Comparison of ENCODE assay signal across 30 cellular contexts in the genomic region with DNA sequence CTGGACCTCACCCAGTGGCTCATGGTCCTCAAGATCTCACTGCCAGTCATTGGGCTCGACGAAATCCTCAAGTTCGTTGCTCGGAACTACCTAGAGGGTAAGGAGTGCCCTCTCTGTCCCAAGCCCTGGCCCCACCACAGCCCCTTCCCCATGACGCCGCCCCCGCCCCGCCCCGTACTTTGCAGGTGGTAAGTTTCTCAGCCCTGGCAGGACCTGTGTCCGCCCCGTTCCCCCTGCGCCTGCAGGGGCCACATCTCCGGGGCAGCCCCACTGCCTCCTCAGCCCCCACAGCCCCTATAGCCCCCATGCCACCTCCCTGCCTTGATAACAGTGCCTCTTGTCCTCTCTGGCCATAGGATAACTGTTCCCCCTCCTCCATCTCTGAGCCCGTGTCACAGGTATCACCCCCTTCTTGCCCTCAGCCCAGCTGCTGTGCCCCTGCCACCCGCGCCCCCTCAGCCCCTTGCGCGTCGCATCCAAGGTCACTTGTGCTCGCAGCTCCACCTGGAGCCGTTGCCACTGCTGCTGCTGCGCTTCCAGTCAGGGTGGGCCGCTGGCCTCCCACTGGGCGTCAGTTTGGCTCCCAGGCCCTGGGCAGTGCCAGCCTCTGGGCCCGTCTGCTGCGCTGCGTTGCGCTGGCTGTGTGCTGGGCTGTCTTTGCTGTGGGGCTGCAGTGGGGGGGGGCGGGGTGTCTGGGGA. TPM values are rescaled to one million over a fixed set of nuclear protein-coding genes. Genes with fewer than 3 reads are reported as not detected.
"Had no signal": no experiment of that assay in that cellular context is flagged by ENCODE, and none has a peak within 500 bp of the region (broad histone marks: within the 10 kb centered on the region; RNA-seq: fewer than 3 reads in every experiment).

No MANE protein-coding gene starts in this region.

- H3K9me3 ChIP-seq: esophagus muscularis mucosa, gastrocnemius medialis, neutrophil, ovary, psoas muscle, right atrium auricular region, stomach, suprapubic skin, tibial nerve had no signal

- H3K9me3 Mint-ChIP-seq: activated naive CD8-positive, alpha-beta T cell treated with anti-CD3 and anti-CD28 coated beads for 36 hours; activated T-cell treated with anti-CD3 and anti-CD28 coated beads, Interleukin-2, amount 50 U/mL, for 24 hours; activated T-helper 17 cell treated with anti-CD3 and anti-CD28 coated beads, Interleukin-2, amount 50 U/mL, for 72 hours; central memory CD8-positive, alpha-beta T cell; effector memory CD8-positive, alpha-beta T cell; mesothelial cell of epicardium; natural killer cell treated with Interleukin-12 subunit alpha and Interleukin-12 subunit beta and Interleukin-15 and Interleukin-18, amount 100 ng/mL, for 72 hours; WTC11 had no signal

- H3K36me3 Mint-ChIP-seq: activated naive CD8-positive, alpha-beta T cell treated with anti-CD3 and anti-CD28 coated beads for 36 hours; mesothelial cell of epicardium; natural killer cell treated with Interleukin-12 subunit alpha and Interleukin-12 subunit beta and Interleukin-15 and Interleukin-18, amount 100 ng/mL, for 72 hours; WTC11 had no signal

- H3K27ac ChIP-seq: dorsolateral prefrontal cortex, esophagus muscularis mucosa, neutrophil, ovary, psoas muscle, right atrium auricular region, stomach, suprapubic skin, tibial nerve had no signal

- H3K4me1 ChIP-seq: esophagus muscularis mucosa, gastrocnemius medialis, psoas muscle, right atrium auricular region, stomach, suprapubic skin, tibial nerve had no signal

- DNase-seq: activated CD4-positive, alpha-beta T cell treated with anti-CD3 and anti-CD28 coated beads for 36 hours; activated CD4-positive, alpha-beta T cell treated with anti-CD3 and anti-CD28 coated beads, Interleukin-2, amount 50 U/mL, for 4 hours; activated CD8-positive, alpha-beta memory T cell treated with anti-CD3 and anti-CD28 coated beads for 24 hours; activated CD8-positive, alpha-beta memory T cell treated with anti-CD3 and anti-CD28 coated beads, Interleukin-2, amount 50 U/mL, for 4 hours; activated naive CD8-positive, alpha-beta T cell treated with anti-CD3 and anti-CD28 coated beads for 36 hours; activated T-cell treated with anti-CD3 and anti-CD28 coated beads, Interleukin-2, amount 50 U/mL, for 24 hours; dorsolateral prefrontal cortex; effector memory CD8-positive, alpha-beta T cell; gastrocnemius medialis; hippocampal formation; left ventricle myocardium superior; mammary epithelial cell; ovary; psoas muscle; stimulated activated CD4-positive, alpha-beta T cell treated with anti-CD3 and anti-CD28 coated beads, Interleukin-4, amount 100 ng/mL, for 24 hours; stomach; T1000 had no signal

- H3K27me3 ChIP-seq: dorsolateral prefrontal cortex, esophagus muscularis mucosa, gastrocnemius medialis, neutrophil, ovary, right atrium auricular region, stomach, suprapubic skin, tibial nerve had no signal

- H3K27ac Mint-ChIP-seq: activated CD4-positive, alpha-beta T cell treated with anti-CD3 and anti-CD28 coated beads for 36 hours; activated naive CD8-positive, alpha-beta T cell treated with anti-CD3 and anti-CD28 coated beads for 36 hours; activated T-cell treated with anti-CD3 and anti-CD28 coated beads, Interleukin-2, amount 50 U/mL, for 24 hours; activated T-helper 17 cell treated with anti-CD3 and anti-CD28 coated beads, Interleukin-2, amount 50 U/mL, for 72 hours; effector memory CD8-positive, alpha-beta T cell; mesothelial cell of epicardium; natural killer cell treated with Interleukin-12 subunit alpha and Interleukin-12 subunit beta and Interleukin-15 and Interleukin-18, amount 100 ng/mL, for 72 hours had no signal

- H3K4me3 ChIP-seq: dorsolateral prefrontal cortex, esophagus muscularis mucosa, gastrocnemius medialis, ovary, psoas muscle, right atrium auricular region, stomach, suprapubic skin, tibial nerve had no signal

- ATAC-seq: activated CD4-positive, alpha-beta T cell treated with anti-CD3 and anti-CD28 coated beads for 36 hours; gastrocnemius medialis; left ventricle myocardium superior; psoas muscle; WTC11 had no signal

- H3K4me3 Mint-ChIP-seq: activated CD4-positive, alpha-beta T cell treated with anti-CD3 and anti-CD28 coated beads for 36 hours; activated naive CD8-positive, alpha-beta T cell treated with anti-CD3 and anti-CD28 coated beads for 36 hours; activated T-cell treated with anti-CD3 and anti-CD28 coated beads, Interleukin-2, amount 50 U/mL, for 24 hours; activated T-helper 17 cell treated with anti-CD3 and anti-CD28 coated beads, Interleukin-2, amount 50 U/mL, for 72 hours; central memory CD8-positive, alpha-beta T cell; effector memory CD8-positive, alpha-beta T cell; mesothelial cell of epicardium; natural killer cell treated with Interleukin-12 subunit alpha and Interleukin-12 subunit beta and Interleukin-15 and Interleukin-18, amount 100 ng/mL, for 72 hours; WTC11 had no signal

- H3K4me1 Mint-ChIP-seq: activated CD4-positive, alpha-beta T cell treated with anti-CD3 and anti-CD28 coated beads for 36 hours; activated T-helper 17 cell treated with anti-CD3 and anti-CD28 coated beads, Interleukin-2, amount 50 U/mL, for 72 hours; central memory CD8-positive, alpha-beta T cell; mesothelial cell of epicardium; WTC11 had no signal

- H3K36me3 ChIP-seq: ovary had no signal

- H3K27me3 Mint-ChIP-seq: activated CD4-positive, alpha-beta T cell treated with anti-CD3 and anti-CD28 coated beads for 36 hours; activated naive CD8-positive, alpha-beta T cell treated with anti-CD3 and anti-CD28 coated beads for 36 hours; activated T-cell treated with anti-CD3 and anti-CD28 coated beads, Interleukin-2, amount 50 U/mL, for 24 hours; activated T-helper 17 cell treated with anti-CD3 and anti-CD28 coated beads, Interleukin-2, amount 50 U/mL, for 72 hours; central memory CD8-positive, alpha-beta T cell; effector memory CD8-positive, alpha-beta T cell; natural killer cell treated with Interleukin-12 subunit alpha and Interleukin-12 subunit beta and Interleukin-15 and Interleukin-18, amount 100 ng/mL, for 72 hours had no signal

RNA-seq across cellular contexts. Expression of a gene that starts 28.3 kb away (rescaled TPM):
- total RNA-seq: astrocyte; endothelial cell of umbilical vein; gastrocnemius medialis; left ventricle myocardium superior; mammary epithelial cell; mesothelial cell of epicardium; T-helper 1 cell treated with Interleukin-12 subunit alpha and Interleukin-12 subunit beta and Interleukin-4 antibody, amounts not matched to agents 30 ng/mL and 1 ng/mL, for 36 hours had no signal
- polyA plus RNA-seq: mammary epithelial cell had no signal
